15 cellular contexts compared by ENCODE assay signal in the genomic region with DNA sequence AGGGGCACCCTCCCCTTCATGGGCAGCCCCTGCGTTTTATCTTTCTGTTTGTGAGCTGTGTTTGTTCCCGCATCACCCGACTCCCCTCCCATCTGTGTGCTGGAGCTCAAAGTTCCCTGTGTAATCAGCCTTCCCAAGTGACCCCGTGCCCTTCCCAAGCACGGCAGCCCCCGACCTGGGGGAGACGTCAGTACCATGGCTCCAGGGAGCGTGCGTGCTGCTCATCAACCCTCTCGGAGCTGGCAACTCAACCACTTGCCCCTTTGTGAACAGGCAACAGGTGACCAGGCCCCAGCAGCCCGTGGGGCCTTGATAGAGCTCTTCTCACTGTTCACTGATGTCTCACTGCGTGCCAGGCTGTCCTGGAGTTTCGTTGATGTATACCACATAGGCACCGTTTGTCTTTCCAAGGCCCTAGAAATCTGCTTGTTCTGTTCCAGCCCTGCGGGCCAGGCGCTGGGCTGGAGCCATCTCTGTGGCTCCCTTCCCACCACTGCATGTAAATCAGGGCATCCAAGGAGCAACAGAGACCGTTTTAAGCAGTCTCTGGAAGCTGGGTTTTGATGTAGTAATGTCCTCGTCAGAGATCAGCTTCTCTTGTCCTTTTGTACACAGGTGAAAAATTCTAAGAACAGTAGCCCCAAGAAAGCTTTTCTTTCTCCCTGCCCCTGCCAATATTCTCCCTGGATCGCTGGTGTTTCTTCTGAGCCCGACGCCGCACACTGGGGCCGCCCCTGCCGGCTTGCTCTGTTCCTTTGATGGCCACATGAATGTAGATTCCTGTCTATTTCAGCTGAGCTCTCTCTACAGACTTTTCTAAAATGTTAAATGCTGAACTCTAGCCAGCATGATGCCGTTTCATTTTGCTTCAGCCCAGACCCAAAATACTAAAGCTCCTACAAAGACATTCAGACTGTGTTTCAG.
DNase-seq lines count a peak whose midpoint lies in the region; ATAC-seq and TF ChIP-seq lines count a peak whose summit lies in the region.
"Had no signal": no experiment of that assay in that cellular context is flagged by ENCODE, and none has a peak within 500 bp of the region (broad histone marks: within the 10 kb centered on the region; RNA-seq: fewer than 3 reads in every experiment).

No MANE protein-coding gene starts in this region.

- no peaks in the 10 kb centered on the region for H4K20me1 ChIP-seq in IMR-90 (ENCODE audit: insufficient read depth, low read length)

- DNase-seq in IMR-90 (no peak), coronary artery (ENCODE audit: low spot score) (no peak), mesenchymal stem cell (no peak), stomach (no peak), NCI-H82 (lab: John Stamatoyannopoulos, UW) (no peak)
- no peak for DNase-seq in activated CD8-positive, alpha-beta T cell treated with anti-CD3 and anti-CD28 coated beads, Interleukin-2, amount 10 ng/mL, durations not matched to agents 7 days and 5 days
- DNase-seq: activated CD4-positive, alpha-beta T cell treated with anti-CD3 and anti-CD28 coated beads, Interleukin-2, amount 50 U/mL, for 48 hours; body of pancreas; H9; NCI-H2029 treated with DMSO at 0.1 percent for 48 hours; SJCRH30; stimulated activated CD4-positive, alpha-beta T cell treated with anti-CD3 and anti-CD28 coated beads, Interleukin-12 subunit alpha, Interleukin-12 subunit beta, amount 100 ng/mL, for 4 hours; stimulated activated naive CD8-positive, alpha-beta T cell treated with anti-CD3 and anti-CD28 coated beads, Interleukin-15, amount 100 ng/mL, for 72 hours had no signal

- no peak overlapping the region for H4K8ac ChIP-seq in IMR-90 (ENCODE audit: low read depth in 2 of 2, low read length in 2 of 2)
- no peak overlapping the region for H4K8ac ChIP-seq in mesenchymal stem cell (ENCODE audit: low read length)

- no peak for TF ChIP-seq CTCF in IMR-90 (conservative IDR thresholded peaks at IDR 0.05; ENCODE audit: low read depth, low read length)
- no peak for TF ChIP-seq CTCF in coronary artery (IDR thresholded peaks at IDR 0.05)
- no peak for TF ChIP-seq CTCF in stomach (IDR thresholded peaks at IDR 0.05)

- H3K9me3 ChIP-seq in IMR-90 (ENCODE audit: control insufficient read depth, insufficient read depth, low read length) (no peaks in the 10 kb centered on the region), mesenchymal stem cell (ENCODE audit: control insufficient read depth, low read length) (no peaks in the 10 kb centered on the region), stomach (no peaks in the 10 kb centered on the region)
- H3K9me3 ChIP-seq: body of pancreas, SJCRH30 had no signal

- H3K27ac Mint-ChIP-seq in activated CD8-positive, alpha-beta T cell treated with anti-CD3 and anti-CD28 coated beads, Interleukin-2, amount 10 ng/mL, durations not matched to agents 7 days and 5 days = no peak overlapping the region

- CTCF ChIA-PET in IMR-90 (lab: Yijun Ruan, JAX) = interaction anchor here (0.6 kb wide), 1 partner anchor 522 kb away, joined by 6 read pairs; no protein-coding TSS in a partner anchor
- CTCF ChIA-PET in activated CD8-positive, alpha-beta T cell treated with anti-CD3 and anti-CD28 coated beads, Interleukin-2, amount 10 ng/mL, durations not matched to agents 7 days and 5 days (lab: Charles Lee) = no interaction called here

- H3K23ac ChIP-seq in IMR-90 (ENCODE audit: low read depth, low read length) (no peak overlapping the region), mesenchymal stem cell (ENCODE audit: low read length in 2 of 2) (no peak overlapping the region)

- H3K4me1 Mint-ChIP-seq in activated CD8-positive, alpha-beta T cell treated with anti-CD3 and anti-CD28 coated beads, Interleukin-2, amount 10 ng/mL, durations not matched to agents 7 days and 5 days (ENCODE audit: low read depth) = no peaks in the 10 kb centered on the region
- H3K4me1 Mint-ChIP-seq: stimulated activated naive CD8-positive, alpha-beta T cell treated with anti-CD3 and anti-CD28 coated beads, Interleukin-15, amount 100 ng/mL, for 72 hours had no signal

- H3K9me3 Mint-ChIP-seq in activated CD8-positive, alpha-beta T cell treated with anti-CD3 and anti-CD28 coated beads, Interleukin-2, amount 10 ng/mL, durations not matched to agents 7 days and 5 days (ENCODE audit: insufficient read depth) = no peaks in the 10 kb centered on the region
- H3K9me3 Mint-ChIP-seq: H9; stimulated activated naive CD8-positive, alpha-beta T cell treated with anti-CD3 and anti-CD28 coated beads, Interleukin-15, amount 100 ng/mL, for 72 hours had no signal

- no peak overlapping the region for H2BK20ac ChIP-seq in IMR-90 (ENCODE audit: low read depth, low read length)

- no peaks in the 10 kb centered on the region for H3K36me3 Mint-ChIP-seq in activated CD8-positive, alpha-beta T cell treated with anti-CD3 and anti-CD28 coated beads, Interleukin-2, amount 10 ng/mL, durations not matched to agents 7 days and 5 days (ENCODE audit: low read depth)

- no peaks in the 10 kb centered on the region for H3K27me3 Mint-ChIP-seq in activated CD8-positive, alpha-beta T cell treated with anti-CD3 and anti-CD28 coated beads, Interleukin-2, amount 10 ng/mL, durations not matched to agents 7 days and 5 days (ENCODE audit: low read depth)
- H3K27me3 Mint-ChIP-seq: stimulated activated naive CD8-positive, alpha-beta T cell treated with anti-CD3 and anti-CD28 coated beads, Interleukin-15, amount 100 ng/mL, for 72 hours had no signal

- TF ChIP-seq POLR2A in IMR-90 (IDR thresholded peaks at IDR 0.05; ENCODE audit: low read depth, low read length) (no peak), stomach (IDR thresholded peaks at IDR 0.05) (no peak)

- H3K18ac ChIP-seq in IMR-90 (ENCODE audit: low read depth, low read length) (no peak overlapping the region), mesenchymal stem cell (ENCODE audit: low read depth in 1 of 2, low read length in 2 of 2) (no peak overlapping the region)

- H3K4me2 ChIP-seq in IMR-90 (ENCODE audit: low read depth, low read length) = peak overlapping the region; percentile 42; the same call in 1 of the 2 replicates
- no peak overlapping the region for H3K4me2 ChIP-seq in mesenchymal stem cell (ENCODE audit: low read length, poor library complexity, severe bottlenecking)

- POLR2A ChIA-PET in IMR-90 (lab: Charles Lee; ENCODE audit: unreplicated experiment) = no interaction called here
- POLR2A ChIA-PET in activated CD8-positive, alpha-beta T cell treated with anti-CD3 and anti-CD28 coated beads, Interleukin-2, amount 10 ng/mL, durations not matched to agents 7 days and 5 days (lab: Charles Lee) = no interaction called here

- H2BK5ac ChIP-seq in IMR-90 (ENCODE audit: low read depth, low read length, poor library complexity, severe bottlenecking) = no peak overlapping the region
- no peak overlapping the region for H2BK5ac ChIP-seq in mesenchymal stem cell (ENCODE audit: low read depth, low read length, poor library complexity, severe bottlenecking)

- H2BK12ac ChIP-seq in mesenchymal stem cell (ENCODE audit: low read length in 2 of 2) = no peak overlapping the region

- H2BK15ac ChIP-seq in IMR-90 (ENCODE audit: low read depth, low read length) (no peak overlapping the region), mesenchymal stem cell (ENCODE audit: low read depth, poor library complexity, severe bottlenecking) (no peak overlapping the region)

- H3K14ac ChIP-seq in IMR-90 (replicated peaks; ENCODE audit: low read depth, low read length) = no peak overlapping the region
- H3K14ac ChIP-seq in mesenchymal stem cell (ENCODE audit: low read length in 2 of 2) = no peak overlapping the region

- 0 out of 2 replicates have a peak overlapping the region, but pooled peaks have one; percentile 24 for H3K4me3 ChIP-seq in IMR-90 (ENCODE audit: insufficient read depth, low read depth, low read length)
- H3K4me3 ChIP-seq in coronary artery = peak overlapping the region; percentile 38
- H3K4me3 ChIP-seq in mesenchymal stem cell (ENCODE audit: insufficient read depth in 1 of 2, low read depth in 1 of 2, low read length in 2 of 2) = peak overlapping the region in 1 of 2 experiments; percentile 71
- H3K4me3 ChIP-seq in stomach = peak overlapping the region in 3 of 4 donors; percentile 10 to 24 (median 18)
- H3K4me3 ChIP-seq: body of pancreas, SJCRH30 had no signal

- dilution Hi-C loops in IMR-90 (cut with HindIII; ENCODE audit: low sequenced_read_pairs, unreplicated experiment) = no loop called here

- in situ Hi-C loops in IMR-90 (cut with MboI; ENCODE audit: low sequenced_read_pairs) = no loop called here

- H2AK5ac ChIP-seq in IMR-90 (ENCODE audit: low read depth, low read length) = no peak overlapping the region
- H2AK5ac ChIP-seq in mesenchymal stem cell (ENCODE audit: low read length, severe bottlenecking) = no peak overlapping the region

- no peaks in the 10 kb centered on the region; the same call in 1 of the 2 replicates for H3K9me1 ChIP-seq in IMR-90 (ENCODE audit: insufficient read depth, low read length)

- no peak for TF ChIP-seq RAD21 in IMR-90 (IDR thresholded peaks at IDR 0.05; ENCODE audit: low read length)

- intact Hi-C loops in IMR-90 (cut with micrococcal nuclease) (no loop called here), stomach (cut with DNase I; ENCODE audit: low total_unique reads) (no loop called here)

- H3K79me1 ChIP-seq in IMR-90 (ENCODE audit: low read depth in 1 of 2, low read length in 2 of 2) (no peaks in the 10 kb centered on the region), mesenchymal stem cell (replicated peaks; ENCODE audit: low read length, poor library complexity, severe bottlenecking) (no peaks in the 10 kb centered on the region)

- no peak overlapping the region for H2AK9ac ChIP-seq in IMR-90 (replicated peaks; ENCODE audit: low read depth, low read length, poor library complexity)

- H3K4me1 ChIP-seq in IMR-90 (ENCODE audit: control insufficient read depth, insufficient read depth, low read length) (no peaks in the 10 kb centered on the region), mesenchymal stem cell (ENCODE audit: control insufficient read depth, insufficient read depth, low read depth, low read length) (no peaks in the 10 kb centered on the region), stomach (peaks cover 0 to 16% (median 6%) of the 10 kb centered on the region in 4 donors)
- H3K4me1 ChIP-seq: body of pancreas, SJCRH30 had no signal

- no peak for TF ChIP-seq EP300 in stomach (IDR thresholded peaks at IDR 0.05)

- peaks cover 23% of the 10 kb centered on the region for H3K27me3 ChIP-seq in IMR-90 (ENCODE audit: control insufficient read depth, insufficient read depth, low read length)
- peaks cover 3 to 45% of the 10 kb centered on the region in 2 experiments for H3K27me3 ChIP-seq in mesenchymal stem cell (ENCODE audit: control insufficient read depth in 1 of 2, insufficient read depth in 1 of 2, low read length in 2 of 2)
- no peaks in the 10 kb centered on the region for H3K27me3 ChIP-seq in stomach
- H3K27me3 ChIP-seq: body of pancreas, SJCRH30 had no signal

- H3K56ac ChIP-seq in IMR-90 (ENCODE audit: extremely low read depth, insufficient read depth, low read length) = no peak overlapping the region

- ATAC-seq in IMR-90 (ENCODE audit: low read depth) (peak; percentile 53; the same call in 1 of the 2 replicates), GM18517 (IDR thresholded peaks at IDR 0.05; ENCODE audit: unreplicated experiment) (no peak), HG02623 (IDR thresholded peaks at IDR 0.05; ENCODE audit: unreplicated experiment) (no peak)
- no peak for ATAC-seq in activated CD8-positive, alpha-beta T cell treated with anti-CD3 and anti-CD28 coated beads, Interleukin-2, amount 10 ng/mL, durations not matched to agents 7 days and 5 days
- ATAC-seq: body of pancreas; stimulated activated naive CD8-positive, alpha-beta T cell treated with anti-CD3 and anti-CD28 coated beads, Interleukin-15, amount 100 ng/mL, for 72 hours had no signal

- H2AFZ ChIP-seq in IMR-90 (replicated peaks; ENCODE audit: low read length, poor library complexity) (peak overlapping the region; percentile 33), mesenchymal stem cell (ENCODE audit: low read depth, low read length) (no peak overlapping the region)

- no peak overlapping the region for H3K4me3 Mint-ChIP-seq in activated CD8-positive, alpha-beta T cell treated with anti-CD3 and anti-CD28 coated beads, Interleukin-2, amount 10 ng/mL, durations not matched to agents 7 days and 5 days
- H3K4me3 Mint-ChIP-seq: H9; stimulated activated naive CD8-positive, alpha-beta T cell treated with anti-CD3 and anti-CD28 coated beads, Interleukin-15, amount 100 ng/mL, for 72 hours had no signal

- no peak overlapping the region for H4K91ac ChIP-seq in IMR-90 (ENCODE audit: insufficient read depth, low read depth, low read length)
- no peak overlapping the region for H4K91ac ChIP-seq in mesenchymal stem cell (ENCODE audit: low read length)

- H4K5ac ChIP-seq in IMR-90 (ENCODE audit: low read depth, low read length) = no peak overlapping the region

- H3K9ac ChIP-seq in IMR-90 (ENCODE audit: low read depth, low read length) (no peak overlapping the region), mesenchymal stem cell (ENCODE audit: low read length) (peak overlapping the region; percentile 76)

- H2BK120ac ChIP-seq in IMR-90 (ENCODE audit: low read depth, low read length) (no peak overlapping the region), mesenchymal stem cell (ENCODE audit: low read depth, low read length) (no peak overlapping the region)

- H3K4ac ChIP-seq in IMR-90 (ENCODE audit: low read depth, low read length) (no peak overlapping the region), mesenchymal stem cell (ENCODE audit: low read depth in 1 of 2, low read length in 2 of 2) (no peak overlapping the region)

- BruUV-seq in IMR-90 (replicated peaks; lab: Mats Ljungman, UMichigan) = no TSS peak

- WGBS in IMR-90 (ENCODE audit: extremely low coverage in 2 of 2, insufficient read length in 1 of 2), 2 experiments = 68% methylated on average over 4 of the region's 25 CpGs; no CpG with 5 or more reads in 1 of the 2 experiments
- WGBS in mesenchymal stem cell = 83% methylated on average over 24 of the region's 25 CpGs
- 34 to 42% (median 38%) methylated on average over 25 of the region's 25 CpGs for WGBS in stomach, 5 donors

- H3K27ac ChIP-seq in IMR-90 (ENCODE audit: insufficient read depth, low read length) (no peak overlapping the region), coronary artery (no peak overlapping the region), mesenchymal stem cell (ENCODE audit: low read length, poor library complexity, severe bottlenecking) (no peak overlapping the region), stomach (peak overlapping the region in 2 of 5 donors; percentile 63 to 65)
- H3K27ac ChIP-seq: body of pancreas, SJCRH30 had no signal

- H3K36me3 ChIP-seq in IMR-90 (ENCODE audit: control insufficient read depth, insufficient read depth, low read length) = no peaks in the 10 kb centered on the region
- H3K36me3 ChIP-seq in mesenchymal stem cell (ENCODE audit: control insufficient read depth in 1 of 2, insufficient read depth in 2 of 2, low read depth in 1 of 2, low read length in 2 of 2) = no peaks in the 10 kb centered on the region
- H3K36me3 ChIP-seq in stomach = no peaks in the 10 kb centered on the region
- H3K36me3 ChIP-seq: SJCRH30 had no signal
